1 cellular context compared by ENCODE assay signal in the genomic region with DNA sequence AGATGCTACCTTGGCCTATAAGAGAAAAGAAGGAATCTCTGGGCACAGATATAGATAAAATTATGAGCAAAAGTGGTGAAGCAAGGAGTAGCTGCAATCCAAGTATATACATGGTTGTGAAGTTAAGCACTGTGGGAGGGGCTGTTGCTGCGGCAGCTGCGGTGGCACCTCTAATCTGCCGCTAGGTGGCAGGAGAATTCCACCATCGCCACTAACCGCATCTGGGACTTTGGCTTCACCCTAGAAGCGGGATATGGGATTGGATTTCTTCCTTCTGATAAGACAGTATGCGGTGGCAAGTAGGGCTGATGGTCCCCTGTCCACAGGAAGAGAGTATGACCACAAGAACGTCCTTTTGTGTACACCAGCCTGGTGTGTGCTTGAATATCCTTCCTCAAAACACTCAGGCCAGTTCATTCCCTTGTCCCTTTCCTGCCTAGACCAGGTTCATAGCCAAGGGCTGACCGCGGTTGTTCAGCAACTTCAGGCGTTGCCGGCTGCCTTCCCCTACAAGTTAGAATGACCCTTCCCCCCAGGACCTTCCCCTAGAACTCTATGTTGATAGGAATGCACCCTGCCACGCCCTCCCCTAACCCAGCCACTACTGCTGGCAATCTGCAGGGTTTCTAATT.
TF ChIP-seq lines count a peak whose summit lies in the region.

No MANE protein-coding gene starts in this region.

TF ChIP-seq in IMR-90, 13 proteins besides CTCF, POLR2A, EP300 and RAD21 (continued from another document):
- TF ChIP-seq NFE2L2 (IDR thresholded peaks at IDR 0.05; ENCODE audit: low read depth, low read length), result no peak
- peak; percentile 37 for TF ChIP-seq SMC3 (IDR thresholded peaks at IDR 0.05; ENCODE audit: low read depth, low read length)
- TF ChIP-seq USF2 (IDR thresholded peaks at IDR 0.05; ENCODE audit: low read depth, low read length), result no peak
- TF ChIP-seq RCOR1 (IDR thresholded peaks at IDR 0.05; ENCODE audit: insufficient replicate concordance, low read length), result no peak
- no peak for TF ChIP-seq MAZ (IDR thresholded peaks at IDR 0.05; ENCODE audit: borderline replicate concordance, low read depth, low read length)
